8 cellular contexts compared by ENCODE assay signal in the genomic region with DNA sequence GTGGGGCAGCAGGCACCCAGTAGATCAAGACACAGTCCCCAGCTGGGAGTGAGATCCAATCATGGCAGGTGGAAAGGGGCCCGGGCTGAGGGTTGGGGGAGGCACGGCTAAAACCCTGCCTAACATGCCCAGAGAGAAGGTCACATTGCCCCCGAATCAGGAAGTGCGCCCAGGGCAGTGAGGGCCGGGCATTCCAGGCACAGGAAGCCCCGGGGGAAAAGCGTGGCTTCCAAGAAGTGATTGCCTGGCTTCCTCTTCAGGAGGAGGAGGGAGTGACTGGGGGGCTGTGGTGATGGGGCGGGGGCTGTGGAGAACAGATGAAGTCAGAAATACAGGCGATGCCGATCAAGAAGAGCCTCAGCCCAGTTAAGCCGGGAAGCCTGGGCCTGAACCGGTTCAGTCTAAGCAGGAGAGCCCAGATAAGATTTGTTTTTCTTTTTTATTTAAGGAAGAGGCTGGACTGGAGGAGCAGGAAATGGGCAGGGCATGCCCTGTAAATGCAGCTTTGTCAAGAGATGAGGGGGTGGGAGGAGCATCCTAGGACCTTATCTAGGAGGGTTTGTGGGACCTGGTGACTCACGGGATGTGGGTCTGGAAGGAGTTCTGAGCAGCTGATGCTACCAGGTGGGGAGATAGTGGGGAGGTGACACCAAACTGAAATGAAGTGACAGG.
DNase-seq lines count a peak whose midpoint lies in the region; ATAC-seq, FAIRE-seq and TF ChIP-seq lines count a peak whose summit lies in the region.

No MANE protein-coding gene starts in this region.

- H3K18ac ChIP-seq in neuronal stem cell (ENCODE audit: low read length): peak overlapping the region; percentile 31

- TF ChIP-seq POLR2A in GM18505 (IDR thresholded peaks at IDR 0.05; ENCODE audit: borderline replicate concordance, extremely low read depth, insufficient read depth, insufficient read length) (no peak), esophagus muscularis mucosa (IDR thresholded peaks at IDR 0.05; ENCODE audit: low read depth) (no peak), tibial nerve (IDR thresholded peaks at IDR 0.05) (no peak)

- FAIRE-seq in D721Med (lab: Jason Lieb, UNC): no peak

- no peak overlapping the region for H2BK120ac ChIP-seq in neuronal stem cell (ENCODE audit: low read depth, low read length)

- H3K4me1 ChIP-seq in esophagus muscularis mucosa: peaks cover 6 to 35% (median 29%) of the 10 kb centered on the region in 4 donors
- H3K4me1 ChIP-seq in neuronal stem cell (ENCODE audit: control insufficient read depth in 2 of 2, insufficient read depth in 1 of 2, low read depth in 1 of 2, low read length in 2 of 2): no peaks in the 10 kb centered on the region
- H3K4me1 ChIP-seq in tibial nerve: peaks cover 0 to 20% (median 2%) of the 10 kb centered on the region in 4 donors

- CTCF ChIA-PET in activated CD8-positive, alpha-beta memory T cell treated with anti-CD3 and anti-CD28 coated beads, Interleukin-2, amount 10 ng/mL, durations not matched to agents 7 days and 5 days (lab: Charles Lee): interaction anchor here (0.9 to 2.6 kb wide), 11 partner anchors 8 to 121 kb away, joined by 3 to 7 read pairs (median 4); no protein-coding TSS in a partner anchor

- TF ChIP-seq CTCF in LNCaP clone FGC (IDR thresholded peaks at IDR 0.05; ENCODE audit: control insufficient read depth, extremely low read depth, insufficient read depth) (no peak), esophagus muscularis mucosa (IDR thresholded peaks at IDR 0.05) (no peak), tibial nerve (IDR thresholded peaks at IDR 0.05) (no peak), D721Med (IDR thresholded peaks at IDR 0.05; ENCODE audit: insufficient read depth, missing control alignments) (no peak)

- H3K4me3 ChIP-seq in LNCaP clone FGC (ENCODE audit: low read depth, low read length) (peak overlapping the region; percentile 3; the same call in 1 of the 2 replicates), esophagus muscularis mucosa (peak overlapping the region in 1 of 4 donors; percentile 27), neuronal stem cell (ENCODE audit: low read length in 2 of 2) (no peak overlapping the region), tibial nerve (peak overlapping the region in 1 of 4 donors; percentile 8)

- no peak overlapping the region for H2BK5ac ChIP-seq in neuronal stem cell (ENCODE audit: low read length)

- peak overlapping the region; percentile 45 for H3K4me3 Mint-ChIP-seq in activated CD8-positive, alpha-beta memory T cell treated with anti-CD3 and anti-CD28 coated beads, Interleukin-2, amount 10 ng/mL, durations not matched to agents 7 days and 5 days

- peak overlapping the region; percentile 90 for H3K27ac Mint-ChIP-seq in activated CD8-positive, alpha-beta memory T cell treated with anti-CD3 and anti-CD28 coated beads, Interleukin-2, amount 10 ng/mL, durations not matched to agents 7 days and 5 days

- H3K27me3 Mint-ChIP-seq in activated CD8-positive, alpha-beta memory T cell treated with anti-CD3 and anti-CD28 coated beads, Interleukin-2, amount 10 ng/mL, durations not matched to agents 7 days and 5 days: no peaks in the 10 kb centered on the region

- no peak overlapping the region for H2AK5ac ChIP-seq in neuronal stem cell (ENCODE audit: low read depth, low read length)

- H3K27ac ChIP-seq in esophagus muscularis mucosa (replicated peaks in 1 of 4): peak overlapping the region; percentile 61 to 80 (median 76)
- H3K27ac ChIP-seq in neuronal stem cell (replicated peaks; ENCODE audit: low read length): no peak overlapping the region
- peak overlapping the region in 2 of 4 donors; percentile 67 to 83 for H3K27ac ChIP-seq in tibial nerve

- peak; percentile 81 for DNase-seq in LNCaP clone FGC (ENCODE audit: low read depth)
- peak; percentile 93 for DNase-seq in activated CD8-positive, alpha-beta memory T cell treated with anti-CD3 and anti-CD28 coated beads, Interleukin-2, amount 10 ng/mL, durations not matched to agents 7 days and 5 days
- DNase-seq in esophagus muscularis mucosa (ENCODE audit: extremely low spot score): peak; percentile 94
- no peak for DNase-seq in neuronal stem cell (ENCODE audit: low spot score)
- peak; percentile 23 to 55 for DNase-seq in tibial nerve (ENCODE audit: low spot score in 2 of 2)
- DNase-seq in SK-N-DZ (ENCODE audit: low spot score): no peak
- DNase-seq in D721Med (ENCODE audit: insufficient read length, low spot score): no peak

- H3K9me3 ChIP-seq in esophagus muscularis mucosa: peaks cover 0 to 20% (median 17%) of the 10 kb centered on the region in 4 donors
- peaks cover 4 to 9% of the 10 kb centered on the region in 2 donors for H3K9me3 ChIP-seq in neuronal stem cell (replicated peaks in 1 of 2; ENCODE audit: control insufficient read depth in 2 of 2, insufficient read depth in 1 of 2, low read depth in 1 of 2, low read length in 2 of 2)
- H3K9me3 ChIP-seq in tibial nerve: peaks cover 0 to 31% (median 7%) of the 10 kb centered on the region in 4 donors

- H3K27me3 ChIP-seq in esophagus muscularis mucosa (no peaks in the 10 kb centered on the region), neuronal stem cell (ENCODE audit: control insufficient read depth in 3 of 3, insufficient read depth in 3 of 3, low read depth in 1 of 3, low read length in 3 of 3) (no peaks in the 10 kb centered on the region), tibial nerve (no peaks in the 10 kb centered on the region)

- TF ChIP-seq EP300 in esophagus muscularis mucosa (IDR thresholded peaks at IDR 0.05) (peak; percentile 84), tibial nerve (IDR thresholded peaks at IDR 0.05) (peak; percentile 29 to 82)

- H3K9me3 Mint-ChIP-seq in activated CD8-positive, alpha-beta memory T cell treated with anti-CD3 and anti-CD28 coated beads, Interleukin-2, amount 10 ng/mL, durations not matched to agents 7 days and 5 days (ENCODE audit: low read depth): peaks cover 27% of the 10 kb centered on the region

- H2BK15ac ChIP-seq in neuronal stem cell (ENCODE audit: low read length): no peak overlapping the region

- H3K4ac ChIP-seq in neuronal stem cell (ENCODE audit: low read length): no peak overlapping the region

- no peak overlapping the region for H3K14ac ChIP-seq in neuronal stem cell (ENCODE audit: low read length)

- H3K9ac ChIP-seq in neuronal stem cell (ENCODE audit: low read depth, low read length, poor library complexity): no peak overlapping the region

- peak; percentile 63 for ATAC-seq in GM18505 (IDR thresholded peaks at IDR 0.05; ENCODE audit: unreplicated experiment)
- peak; percentile 96 for ATAC-seq in activated CD8-positive, alpha-beta memory T cell treated with anti-CD3 and anti-CD28 coated beads, Interleukin-2, amount 10 ng/mL, durations not matched to agents 7 days and 5 days

- H4K91ac ChIP-seq in neuronal stem cell (ENCODE audit: low read depth, low read length, poor library complexity): no peak overlapping the region

- H3K4me1 Mint-ChIP-seq in activated CD8-positive, alpha-beta memory T cell treated with anti-CD3 and anti-CD28 coated beads, Interleukin-2, amount 10 ng/mL, durations not matched to agents 7 days and 5 days: peaks cover 39% of the 10 kb centered on the region

- peaks cover 37% of the 10 kb centered on the region for H3K36me3 Mint-ChIP-seq in activated CD8-positive, alpha-beta memory T cell treated with anti-CD3 and anti-CD28 coated beads, Interleukin-2, amount 10 ng/mL, durations not matched to agents 7 days and 5 days

- 66% methylated on average over 13 of the region's 13 CpGs for WGBS in esophagus muscularis mucosa
- WGBS in neuronal stem cell (ENCODE audit: extremely low coverage in 2 of 2, insufficient read length in 2 of 2, insufficient replicate concordance in 1 of 2), 2 donors: no CpG with 5 or more reads among the region's 13 CpGs
- 35 to 39% methylated on average over 13 of the region's 13 CpGs for WGBS in tibial nerve, 2 donors

- no peak overlapping the region for H4K8ac ChIP-seq in neuronal stem cell (ENCODE audit: low read depth, low read length)

- H3K79me1 ChIP-seq in neuronal stem cell (ENCODE audit: low read depth, low read length): peaks cover 2% of the 10 kb centered on the region

- no peaks in the 10 kb centered on the region for H3K36me3 ChIP-seq in esophagus muscularis mucosa
- H3K36me3 ChIP-seq in neuronal stem cell (replicated peaks in 1 of 2; ENCODE audit: control insufficient read depth in 2 of 2, insufficient read depth in 2 of 2, low read length in 2 of 2): peaks cover 0 to 1% of the 10 kb centered on the region in 2 donors
- H3K36me3 ChIP-seq in tibial nerve: peaks cover 0 to 7% (median 0%) of the 10 kb centered on the region in 3 donors

- intact Hi-C loops in esophagus muscularis mucosa (cut with DNase I): no loop called here

- no peak overlapping the region for H2AFZ ChIP-seq in neuronal stem cell (ENCODE audit: low read length)

- no peak overlapping the region for H2BK12ac ChIP-seq in neuronal stem cell (ENCODE audit: low read length)

- no peak overlapping the region for H3K4me2 ChIP-seq in neuronal stem cell (ENCODE audit: insufficient read depth, low read length, poor library complexity, severe bottlenecking)

- no peak overlapping the region for H3K23ac ChIP-seq in neuronal stem cell (ENCODE audit: low read depth, low read length, poor library complexity)

Comparison
In these comparisons a context has a peak if more than half of its experiments do, and no peak if none do; other contexts are left out.
1. DNase-seq: peak in LNCaP clone FGC (single experiment), activated CD8-positive, alpha-beta memory T cell treated with anti-CD3 and anti-CD28 coated beads, Interleukin-2, amount 10 ng/mL, durations not matched to agents 7 days and 5 days (single experiment), esophagus muscularis mucosa (single experiment) and tibial nerve (2 of 2); none in neuronal stem cell (single experiment), SK-N-DZ (single experiment) and D721Med (single experiment).